In genomic region chr6:130677312-130677711, GRCh38 we compare ENCODE assay signal across 20 cellular contexts.
"Had no signal": no experiment of that assay in that cellular context is flagged by ENCODE, and none has a peak within 500 bp of the region (broad histone marks: within the 10 kb centered on the region; RNA-seq: fewer than 3 reads in every experiment).

No MANE protein-coding gene starts in this region.

- H3K27me3 Mint-ChIP-seq: naive thymus-derived CD4-positive, alpha-beta T cell; stimulated activated naive B cell treated with anti-CD40 and anti-IgM and Interleukin-4, amounts not matched to agents 10 μg/mL and 1 μg/mL and 100 μg/mL, for 72 hours had no signal

- H3K27me3 ChIP-seq: esophagus squamous epithelium, gastroesophageal sphincter, neutrophil, spleen, suprapubic skin, thyroid gland had no signal

- H3K36me3 ChIP-seq: esophagus squamous epithelium, gastroesophageal sphincter, neutrophil, spleen, suprapubic skin, thyroid gland had no signal

- H3K4me3 Mint-ChIP-seq: naive thymus-derived CD4-positive, alpha-beta T cell; nephron progenitor cell; stimulated activated naive B cell treated with anti-CD40 and anti-IgM and Interleukin-4, amounts not matched to agents 10 μg/mL and 1 μg/mL and 100 μg/mL, for 72 hours; type B pancreatic cell had no signal

- H3K4me1 Mint-ChIP-seq: stimulated activated naive B cell treated with anti-CD40 and anti-IgM and Interleukin-4, amounts not matched to agents 10 μg/mL and 1 μg/mL and 100 μg/mL, for 72 hours had no signal

- H3K9me3 Mint-ChIP-seq: nephron progenitor cell had no signal

- H3K4me3 ChIP-seq: esophagus squamous epithelium, gastroesophageal sphincter, spleen, suprapubic skin, thyroid gland had no signal

- ATAC-seq: gastroesophageal sphincter; left lobe of liver; naive thymus-derived CD4-positive, alpha-beta T cell; sciatic nerve; stimulated activated naive B cell treated with anti-CD40 and anti-IgM and Interleukin-4, amounts not matched to agents 10 μg/mL and 1 μg/mL and 100 μg/mL, for 72 hours had no signal

- H3K27ac Mint-ChIP-seq: naive thymus-derived CD4-positive, alpha-beta T cell; nephron progenitor cell; stimulated activated naive B cell treated with anti-CD40 and anti-IgM and Interleukin-4, amounts not matched to agents 10 μg/mL and 1 μg/mL and 100 μg/mL, for 72 hours; type B pancreatic cell had no signal

- DNase-seq: dermis blood vessel endothelial cell; esophagus squamous epithelium; foreskin fibroblast; glutamatergic neuron; islet precursor cell; naive thymus-derived CD4-positive, alpha-beta T cell; nephron progenitor cell; posterior cingulate gyrus; spleen; stimulated activated CD4-positive, alpha-beta T cell treated with anti-CD3 and anti-CD28 coated beads, Interleukin-15, amount 100 ng/mL, for 24 hours; stimulated activated CD4-positive, alpha-beta T cell treated with anti-CD3 and anti-CD28 coated beads, Interleukin-1b, Interleukin-23, amount 100 ng/mL, for 48 hours; stimulated activated CD4-positive, alpha-beta T cell treated with anti-CD3 and anti-CD28 coated beads, Interleukin-4, amount 100 ng/mL, for 24 hours; stimulated activated naive B cell treated with anti-CD40 and anti-IgM and Interleukin-4, amounts not matched to agents 10 μg/mL and 1 μg/mL and 100 μg/mL, for 72 hours; thyroid gland had no signal
